In genomic region chrX:153953892-153954617, GRCh38 we compare ENCODE assay signal across 1 cellular context.
TF ChIP-seq lines count a peak whose summit lies in the region.

No MANE protein-coding gene starts in this region.

TF ChIP-seq in IMR-90, 13 proteins besides CTCF, POLR2A, EP300 and RAD21 (continued from another document):
- TF ChIP-seq CHD1 (IDR thresholded peaks at IDR 0.05; ENCODE audit: low read depth, low read length) (no peak), NFE2L2 (IDR thresholded peaks at IDR 0.05; ENCODE audit: low read depth, low read length) (no peak), CEBPB (IDR thresholded peaks at IDR 0.05; ENCODE audit: low read depth, low read length) (no peak), FOS (IDR thresholded peaks at IDR 0.05; ENCODE audit: low read depth, low read length) (no peak), MAFK (IDR thresholded peaks at IDR 0.05; ENCODE audit: low read depth, low read length) (no peak)
